In genomic region chr9:35111006-35111933, GRCh38 we compare ENCODE assay signal across 8 cellular contexts. TPM values are rescaled to one million over a fixed set of nuclear protein-coding genes. Genes with fewer than 3 reads are reported as not detected.
DNase-seq lines count a peak whose midpoint lies in the region; ATAC-seq and TF ChIP-seq lines count a peak whose summit lies in the region.

No MANE protein-coding gene starts in this region.

- H3K4me3 ChIP-seq in esophagus squamous epithelium (peak overlapping the region; percentile 70 to 94 (median 74)), muscle layer of duodenum (ENCODE audit: low read depth in 1 of 2, low read length in 2 of 2) (peak overlapping the region; percentile 76 to 77)

- WGBS in esophagus squamous epithelium, 2 donors = 2 to 3% methylated on average over 16 to 24 of the region's 57 CpGs

- peak overlapping the region; percentile 81 for H3K27ac Mint-ChIP-seq in activated T-cell treated with anti-CD3 and anti-CD28 coated beads, Interleukin-2, amount 50 U/mL, for 72 hours

- no peak for TF ChIP-seq CTCF in esophagus squamous epithelium (IDR thresholded peaks at IDR 0.05)

- intact Hi-C loops in esophagus squamous epithelium (cut with DNase I) = no loop called here

- peak overlapping the region; percentile 93 to 96 (median 94) for H3K27ac ChIP-seq in esophagus squamous epithelium
- H3K27ac ChIP-seq in muscle layer of duodenum (ENCODE audit: low read length) = peak overlapping the region; percentile 89

- H3K27me3 Mint-ChIP-seq in activated T-cell treated with anti-CD3 and anti-CD28 coated beads, Interleukin-2, amount 50 U/mL, for 72 hours (ENCODE audit: low read depth) = no peaks in the 10 kb centered on the region

- peak in 2 of 4 donors; percentile 64 to 71 for TF ChIP-seq POLR2A in esophagus squamous epithelium (IDR thresholded peaks at IDR 0.05)

- no peaks in the 10 kb centered on the region for H3K36me3 Mint-ChIP-seq in activated T-cell treated with anti-CD3 and anti-CD28 coated beads, Interleukin-2, amount 50 U/mL, for 72 hours (ENCODE audit: insufficient read depth in 2 of 2)

- H3K9me3 Mint-ChIP-seq in activated T-cell treated with anti-CD3 and anti-CD28 coated beads, Interleukin-2, amount 50 U/mL, for 72 hours = no peaks in the 10 kb centered on the region

- peak overlapping the region; percentile 73 to 83 for H3K4me3 Mint-ChIP-seq in activated T-cell treated with anti-CD3 and anti-CD28 coated beads, Interleukin-2, amount 50 U/mL, for 72 hours

- peaks cover 18 to 27% (median 19%) of the 10 kb centered on the region in 3 donors for H3K36me3 ChIP-seq in esophagus squamous epithelium
- peaks cover 7 to 29% of the 10 kb centered on the region in 2 donors for H3K36me3 ChIP-seq in muscle layer of duodenum (ENCODE audit: control insufficient read depth in 1 of 2, insufficient read depth in 2 of 2, low read length in 2 of 2)

- H3K4me1 Mint-ChIP-seq in activated T-cell treated with anti-CD3 and anti-CD28 coated beads, Interleukin-2, amount 50 U/mL, for 72 hours (ENCODE audit: low read depth) = peaks cover 56% of the 10 kb centered on the region

- peak; percentile 71 for ATAC-seq in GM21737 (IDR thresholded peaks at IDR 0.05; ENCODE audit: unreplicated experiment)
- peak; percentile 82 to 84 for ATAC-seq in activated T-cell treated with anti-CD3 and anti-CD28 coated beads, Interleukin-2, amount 50 U/mL, for 72 hours (replicated peaks in 1 of 2)

- H3K4me1 ChIP-seq in esophagus squamous epithelium = peaks cover 46 to 63% (median 49%) of the 10 kb centered on the region in 3 donors
- peaks cover 30 to 52% of the 10 kb centered on the region in 2 donors for H3K4me1 ChIP-seq in muscle layer of duodenum (ENCODE audit: control insufficient read depth in 1 of 2, insufficient read depth in 2 of 2, low read length in 2 of 2)

- H3K9me3 ChIP-seq in esophagus squamous epithelium = no peaks in the 10 kb centered on the region
- no peaks in the 10 kb centered on the region for H3K9me3 ChIP-seq in muscle layer of duodenum (ENCODE audit: control insufficient read depth in 1 of 2, low read length in 2 of 2)

- DNase-seq in DMS153 (lab: John Stamatoyannopoulos, UW) (peak; percentile 95), KG1 (lab: John Stamatoyannopoulos, UW) (peak; percentile 87), esophagus squamous epithelium (lab: John Stamatoyannopoulos, UW) (peak; percentile 95)
- peak; percentile 95 to 98 for DNase-seq in activated T-cell treated with anti-CD3 and anti-CD28 coated beads, Interleukin-2, amount 50 U/mL, for 72 hours
- peak; percentile 91 for DNase-seq in stimulated activated CD8-positive, alpha-beta memory T cell treated with anti-CD3 and anti-CD28 coated beads, Interleukin-7, amount 100 ng/mL, for 24 hours (ENCODE audit: low read depth)

- H3K27me3 ChIP-seq in esophagus squamous epithelium (no peaks in the 10 kb centered on the region), muscle layer of duodenum (ENCODE audit: low read depth, low read length) (no peaks in the 10 kb centered on the region)

TF ChIP-seq in PFSK-1, 5 proteins besides CTCF, POLR2A, EP300 and RAD21:
- 0 out of 2 replicates have a peak, but pooled peaks have one; percentile 25 for TF ChIP-seq POLR2AphosphoS5 (IDR thresholded peaks at IDR 0.05; ENCODE audit: low read depth, low read length)
- no peak for TF ChIP-seq REST (IDR thresholded peaks at IDR 0.05; ENCODE audit: insufficient read depth in 1 of 2, low read depth in 2 of 2, low read length in 2 of 2)
- TF ChIP-seq TAF1 (IDR thresholded peaks at IDR 0.05; ENCODE audit: borderline replicate concordance, insufficient read depth, low read length) = 0 out of 2 replicates have a peak, but pooled peaks have one; percentile 24
- no peak; the same call in 1 of the 2 replicates for TF ChIP-seq SIN3A (IDR thresholded peaks at IDR 0.05; ENCODE audit: borderline replicate concordance, insufficient read depth, low read length)
- TF ChIP-seq FOXP2 (optimal IDR thresholded peaks at IDR 0.05; ENCODE audit: borderline replicate concordance, extremely low read depth, extremely low read length, insufficient read depth) = peak; percentile 61

RNA-seq across cellular contexts. Expression of gene ATOSB, which starts 4.4 kb away (rescaled TPM):
- polyA plus RNA-seq in PFSK-1 (2012; ENCODE audit: insufficient read length, low read depth) = 8.3 TPM
- total RNA-seq in activated T-cell treated with anti-CD3 and anti-CD28 coated beads, Interleukin-2, amount 50 U/mL, for 72 hours = 10 to 100 TPM in 1 of 2 donors, 1 to 10 TPM in 1; 8.3 to 11.3 TPM
- 10 to 100 TPM; 24.4 to 57.8 (median 32.7) TPM for total RNA-seq in esophagus squamous epithelium

RNA-seq across cellular contexts. Expression of gene STOML2, which starts 8.3 kb away (rescaled TPM):
- polyA plus RNA-seq in PFSK-1 (2012; ENCODE audit: insufficient read length, low read depth) = 307 TPM
- total RNA-seq in activated T-cell treated with anti-CD3 and anti-CD28 coated beads, Interleukin-2, amount 50 U/mL, for 72 hours = 100 to 1,000 TPM; 151 to 169 TPM
- 100 to 1,000 TPM in 2 of 4 donors, 10 to 100 TPM in 2; 63.9 to 118 (median 106) TPM for total RNA-seq in esophagus squamous epithelium

RNA-seq across cellular contexts. Expression of gene PIGO, which starts 14.9 kb away (rescaled TPM):
- 28.5 TPM for polyA plus RNA-seq in PFSK-1 (2012; ENCODE audit: insufficient read length, low read depth)
- 10 to 100 TPM; 25.6 to 27.9 TPM for total RNA-seq in activated T-cell treated with anti-CD3 and anti-CD28 coated beads, Interleukin-2, amount 50 U/mL, for 72 hours
- total RNA-seq in esophagus squamous epithelium = 10 to 100 TPM; 10.9 to 14.1 (median 12.4) TPM

RNA-seq across cellular contexts. Expression of gene FANCG, which starts 31.5 kb away (rescaled TPM):
- 19.2 TPM for polyA plus RNA-seq in PFSK-1 (2012; ENCODE audit: insufficient read length, low read depth)
- 100 to 1,000 TPM in 1 of 2 donors, 10 to 100 TPM in 1; 94.8 to 116 TPM for total RNA-seq in activated T-cell treated with anti-CD3 and anti-CD28 coated beads, Interleukin-2, amount 50 U/mL, for 72 hours
- 10 to 100 TPM; 11.6 to 23.4 (median 18.8) TPM for total RNA-seq in esophagus squamous epithelium

RNA-seq across cellular contexts. Expression of gene VCP, which starts 38.8 kb away (rescaled TPM):
- polyA plus RNA-seq in PFSK-1 (2012; ENCODE audit: insufficient read length, low read depth) = 153 TPM
- 100 to 1,000 TPM; 190 to 199 TPM for total RNA-seq in activated T-cell treated with anti-CD3 and anti-CD28 coated beads, Interleukin-2, amount 50 U/mL, for 72 hours
- total RNA-seq in esophagus squamous epithelium = 100 to 1,000 TPM; 160 to 254 (median 186) TPM

Comparison
In these comparisons a context has a peak if more than half of its experiments do, and no peak if none do; other contexts are left out.
1. Peak in every context shown above with its lines: DNase-seq, ATAC-seq, H3K4me3 ChIP-seq and H3K27ac ChIP-seq.